Comparison of ENCODE assay signal across 25 cellular contexts in genomic region chr16:28874406-28874805, GRCh38. TPM values are rescaled to one million over a fixed set of nuclear protein-coding genes. Genes with fewer than 3 reads are reported as not detected.
"Had no signal": no experiment of that assay in that cellular context is flagged by ENCODE, and none has a peak within 500 bp of the region (broad histone marks: within the 10 kb centered on the region; RNA-seq: fewer than 3 reads in every experiment).

No MANE protein-coding gene starts in this region.

- H3K4me1 Mint-ChIP-seq: activated naive CD4-positive, alpha-beta T cell treated with anti-CD3 and anti-CD28 coated beads, Interleukin-2, amount 50 U/mL, for 24 hours had no signal

- H3K27ac ChIP-seq: breast epithelium, Peyer's patch had no signal

- H3K9me3 Mint-ChIP-seq: activated naive CD4-positive, alpha-beta T cell treated with anti-CD3 and anti-CD28 coated beads, Interleukin-2, amount 50 U/mL, for 24 hours; activated T-helper 1 cell treated with anti-CD3 and anti-CD28 coated beads, Interleukin-12 subunit alpha, Interleukin-12 subunit beta, Interleukin-2, Interleukin-4 antibody, amounts not matched to agents 30 ng/mL and 10 ng/mL and 1 ng/mL, durations not matched to agents 14 hours and 24 hours and 36 hours; T-helper 1 cell treated with Interleukin-12 subunit alpha and Interleukin-12 subunit beta and Interleukin-4 antibody, amounts not matched to agents 30 μg/mL and 1 μg/mL, for 36 hours; WTC11 had no signal

- H3K36me3 Mint-ChIP-seq: activated naive CD4-positive, alpha-beta T cell treated with anti-CD3 and anti-CD28 coated beads, Interleukin-2, amount 50 U/mL, for 24 hours had no signal

- H3K27ac Mint-ChIP-seq: activated CD8-positive, alpha-beta T cell treated with anti-CD3 and anti-CD28 coated beads, Interleukin-2, amount 10 ng/mL, durations not matched to agents 7 days and 5 days; activated naive CD4-positive, alpha-beta T cell treated with anti-CD3 and anti-CD28 coated beads, Interleukin-2, amount 50 U/mL, for 24 hours; activated T-helper 1 cell treated with anti-CD3 and anti-CD28 coated beads, Interleukin-12 subunit alpha, Interleukin-12 subunit beta, Interleukin-2, Interleukin-4 antibody, amounts not matched to agents 30 ng/mL and 10 ng/mL and 1 ng/mL, durations not matched to agents 14 hours and 24 hours and 36 hours; T-helper 1 cell treated with Interleukin-12 subunit alpha and Interleukin-12 subunit beta and Interleukin-4 antibody, amounts not matched to agents 30 μg/mL and 1 μg/mL, for 36 hours; WTC11 had no signal

- ATAC-seq: activated CD8-positive, alpha-beta T cell treated with anti-CD3 and anti-CD28 coated beads, Interleukin-2, amount 10 ng/mL, durations not matched to agents 7 days and 5 days; WTC11 had no signal

- H3K4me3 ChIP-seq: breast epithelium, Peyer's patch had no signal

- H3K9me3 ChIP-seq: breast epithelium, Peyer's patch had no signal

- H3K27me3 ChIP-seq: breast epithelium, Peyer's patch had no signal

- H3K4me3 Mint-ChIP-seq: activated CD8-positive, alpha-beta T cell treated with anti-CD3 and anti-CD28 coated beads, Interleukin-2, amount 10 ng/mL, durations not matched to agents 7 days and 5 days; activated naive CD4-positive, alpha-beta T cell treated with anti-CD3 and anti-CD28 coated beads, Interleukin-2, amount 50 U/mL, for 24 hours; activated T-helper 1 cell treated with anti-CD3 and anti-CD28 coated beads, Interleukin-12 subunit alpha, Interleukin-12 subunit beta, Interleukin-2, Interleukin-4 antibody, amounts not matched to agents 30 ng/mL and 10 ng/mL and 1 ng/mL, durations not matched to agents 14 hours and 24 hours and 36 hours; T-helper 1 cell treated with Interleukin-12 subunit alpha and Interleukin-12 subunit beta and Interleukin-4 antibody, amounts not matched to agents 30 μg/mL and 1 μg/mL, for 36 hours; WTC11 had no signal

- H3K27me3 Mint-ChIP-seq: activated naive CD4-positive, alpha-beta T cell treated with anti-CD3 and anti-CD28 coated beads, Interleukin-2, amount 50 U/mL, for 24 hours had no signal

- DNase-seq: activated CD4-positive, alpha-beta T cell treated with anti-CD3 and anti-CD28 coated beads for 48 hours; activated CD4-positive, alpha-beta T cell treated with anti-CD3 and anti-CD28 coated beads, Interleukin-2, amount 50 U/mL, for 4 hours; activated CD4-positive, CD25-positive, alpha-beta regulatory T cell treated with anti-CD3 and anti-CD28 coated beads, Interleukin-2, amount 50 U/mL, for 72 hours; activated CD8-positive, alpha-beta memory T cell treated with anti-CD3 and anti-CD28 coated beads, Interleukin-2, amount 50 U/mL, for 48 hours; activated CD8-positive, alpha-beta T cell treated with anti-CD3 and anti-CD28 coated beads, Interleukin-2, amount 10 ng/mL, durations not matched to agents 7 days and 5 days; activated effector memory CD4-positive, alpha-beta T cell treated with Interleukin-2 at 50 U/mL for 16 hours; activated naive CD4-positive, alpha-beta T cell; activated T-cell treated with anti-CD3 and anti-CD28 coated beads, Interleukin-2, amount 50 U/mL, for 1 hour; aorta; caudate nucleus; Karpas-422; MM.1S; NCI-H1105; NCI-H1436; NCI-H1694 treated with DMSO at 0.1 percent for 48 hours; NCI-H2081; NCI-H446; Peyer's patch; SHP77 treated with DMSO at 0.1 percent for 48 hours had no signal

RNA-seq across cellular contexts. Expression of gene ATP2A1, which starts 3.9 kb away (rescaled TPM):
- total RNA-seq: SK-MEL-5 had no signal
